1 cellular context compared by ENCODE assay signal in genomic region chr17:62968445-62968923, GRCh38.
TF ChIP-seq lines count a peak whose summit lies in the region.

No MANE protein-coding gene starts in this region.

TF ChIP-seq in HepG2, 621 proteins besides CTCF, POLR2A, EP300 and RAD21 (continued from another document):
- no peak for TF ChIP-seq ZBTB2 (CRISPR knock-in tag; IDR thresholded peaks at IDR 0.05; ENCODE audit: low read depth)
- 0 out of 2 replicates have a peak, but pooled peaks have one; percentile 25 for TF ChIP-seq ISX (CRISPR knock-in tag; conservative IDR thresholded peaks at IDR 0.05)
- TF ChIP-seq ZNF225 (CRISPR knock-in tag; IDR thresholded peaks at IDR 0.05) = no peak
